In the genomic region with DNA sequence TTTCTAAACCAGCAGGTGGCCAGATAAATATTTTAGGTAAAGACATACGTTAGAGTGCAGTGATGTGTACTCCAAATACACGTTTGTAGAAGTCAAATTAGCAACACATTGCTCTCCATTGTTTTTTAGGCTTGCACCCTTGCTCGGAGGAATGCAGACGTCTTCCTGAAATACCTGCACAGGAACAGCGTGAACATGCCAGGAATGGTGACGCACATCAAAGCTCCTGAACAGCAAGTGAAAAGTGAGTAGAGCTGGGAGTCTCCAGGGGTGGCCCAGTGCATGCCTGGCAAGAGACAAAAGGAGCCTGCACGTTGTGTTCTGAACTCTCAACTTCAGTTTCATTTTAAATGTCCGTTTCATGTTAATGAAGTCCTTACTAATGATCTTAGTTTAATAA, we compare ENCODE assay signal across 26 cellular contexts.
DNase-seq lines count a peak whose midpoint lies in the region; ATAC-seq and TF ChIP-seq lines count a peak whose summit lies in the region.
"Had no signal": no experiment of that assay in that cellular context is flagged by ENCODE, and none has a peak within 500 bp of the region (broad histone marks: within the 10 kb centered on the region; RNA-seq: fewer than 3 reads in every experiment).

No MANE protein-coding gene starts in this region.

- ATAC-seq in HG03159 (IDR thresholded peaks at IDR 0.05; ENCODE audit: unreplicated experiment), result no peak
- ATAC-seq: left lung had no signal

- no peak overlapping the region for H3K27ac Mint-ChIP-seq in MCF 10A (ENCODE audit: low read depth, unreplicated experiment)
- H3K27ac Mint-ChIP-seq: activated T-cell treated with anti-CD3 and anti-CD28 coated beads, Interleukin-2, amount 50 U/mL, for 24 hours; stimulated activated naive CD8-positive, alpha-beta T cell treated with anti-CD3 and anti-CD28 coated beads, Interleukin-15, Interleukin-2, amounts not matched to agents 100 ng/mL and 50 ng/mL, for 24 hours had no signal

- H3K27me3 ChIP-seq in mammary epithelial cell (ENCODE audit: insufficient read depth, low read length) (no peaks in the 10 kb centered on the region), iPS-20b (ENCODE audit: insufficient read depth, low read length) (no peaks in the 10 kb centered on the region)
- H3K27me3 ChIP-seq: left lung, neutrophil, upper lobe of left lung had no signal

- H3K4me3 ChIP-seq in mammary epithelial cell (replicated peaks in 1 of 3; ENCODE audit: insufficient read depth in 1 of 3, low read depth in 2 of 3, low read length in 3 of 3), result no peak overlapping the region
- no peak overlapping the region for H3K4me3 ChIP-seq in iPS-20b (ENCODE audit: low read length)
- H3K4me3 ChIP-seq: left lung, smooth muscle cell, upper lobe of left lung had no signal

- POLR2A ChIA-PET in MCF 10A (lab: Yijun Ruan, JAX), result no interaction called here

- H3K9ac ChIP-seq in mammary epithelial cell (ENCODE audit: insufficient read depth, low read length) (no peak overlapping the region), iPS-20b (ENCODE audit: low read depth, low read length) (0 out of 2 replicates have a peak overlapping the region, but pooled peaks have one; percentile 41)
- H3K9ac ChIP-seq: SK-N-SH had no signal

- no peaks in the 10 kb centered on the region for H3K9me3 ChIP-seq in mammary epithelial cell (replicated peaks; ENCODE audit: insufficient read depth, low read length)
- no peaks in the 10 kb centered on the region for H3K9me3 ChIP-seq in iPS-20b (ENCODE audit: insufficient read depth, low read depth, low read length)
- H3K9me3 ChIP-seq: left lung, neutrophil, SK-N-SH, upper lobe of left lung had no signal

- no peaks in the 10 kb centered on the region for H3K27me3 Mint-ChIP-seq in MCF 10A (ENCODE audit: insufficient read depth, unreplicated experiment)
- H3K27me3 Mint-ChIP-seq: activated T-cell treated with anti-CD3 and anti-CD28 coated beads, Interleukin-2, amount 50 U/mL, for 24 hours; stimulated activated naive CD8-positive, alpha-beta T cell treated with anti-CD3 and anti-CD28 coated beads, Interleukin-15, Interleukin-2, amounts not matched to agents 100 ng/mL and 50 ng/mL, for 24 hours had no signal

- CTCF ChIA-PET in mammary epithelial cell (lab: Charles Lee; ENCODE audit: low non-redundant PET) (no interaction called here), MCF 10A (lab: Yijun Ruan, JAX) (interaction anchor here (0.7 to 2.7 kb wide), 3 partner anchors 10 to 640 kb away, joined by 3 to 10 read pairs (median 4); no protein-coding TSS in a partner anchor)

- TF ChIP-seq CTCF in mammary epithelial cell (conservative IDR thresholded peaks at IDR 0.05 in 1 of 2, IDR thresholded peaks at IDR 0.05 in 1 of 2; ENCODE audit: extremely low read depth in 1 of 2, insufficient read depth in 1 of 2, low read depth in 1 of 2, low read length in 2 of 2) (no peak), MCF 10A (IDR thresholded peaks at IDR 0.05; ENCODE audit: unreplicated experiment) (no peak), VCaP (conservative IDR thresholded peaks at IDR 0.05) (no peak)

- intact Hi-C loops in mammary epithelial cell (cut with micrococcal nuclease), result no loop called here
- intact Hi-C loops in MCF 10A (cut with micrococcal nuclease), result no loop called here

- peaks cover 24% of the 10 kb centered on the region for H3K79me2 ChIP-seq in mammary epithelial cell (ENCODE audit: insufficient read depth, low read length)

- DNase-seq in mammary epithelial cell (peak; percentile 37), MCF 10A (ENCODE audit: unreplicated experiment) (no peak), NCI-H2081 (lab: John Stamatoyannopoulos, UW) (no peak), Kasumi-1 (lab: John Stamatoyannopoulos, UW) (no peak), hippocampal formation (lab: John Stamatoyannopoulos, UW) (no peak)
- DNase-seq: 8988T; activated CD4-positive, CD25-positive, alpha-beta regulatory T cell treated with anti-CD3 and anti-CD28 coated beads, Interleukin-2, amount 50 U/mL, for 72 hours; activated naive CD4-positive, alpha-beta T cell; activated T-cell treated with anti-CD3 and anti-CD28 coated beads, Interleukin-2, amount 50 U/mL, for 24 hours; AML-193; amygdala; DND-41; effector CD8-positive, alpha-beta T cell; KG1; left lung; NCI-H2029; NCI-H345; SK-N-SH; stimulated activated CD4-positive, alpha-beta T cell treated with anti-CD3 and anti-CD28 coated beads, Interleukin-2, amount 100 ng/mL, for 48 hours; upper lobe of left lung had no signal

- H3K4me1 Mint-ChIP-seq in MCF 10A (ENCODE audit: insufficient read depth, unreplicated experiment), result no peaks in the 10 kb centered on the region

- H3K36me3 Mint-ChIP-seq in MCF 10A (ENCODE audit: insufficient read depth, unreplicated experiment), result peaks cover 79% of the 10 kb centered on the region

- H3K4me3 Mint-ChIP-seq in MCF 10A (ENCODE audit: unreplicated experiment), result no peak overlapping the region
- H3K4me3 Mint-ChIP-seq: activated T-cell treated with anti-CD3 and anti-CD28 coated beads, Interleukin-2, amount 50 U/mL, for 24 hours; stimulated activated naive CD8-positive, alpha-beta T cell treated with anti-CD3 and anti-CD28 coated beads, Interleukin-15, Interleukin-2, amounts not matched to agents 100 ng/mL and 50 ng/mL, for 24 hours had no signal

- 13% methylated on average over 7 of the region's 8 CpGs for WGBS in mammary epithelial cell (ENCODE audit: low coverage, missing lambda C conversion rate)

- dilution Hi-C loops in mammary epithelial cell (cut with HindIII; ENCODE audit: low sequenced_read_pairs), result no loop called here

- H3K27ac ChIP-seq in mammary epithelial cell (ENCODE audit: insufficient read depth, low read depth, low read length) (no peak overlapping the region), VCaP (peak overlapping the region; percentile 37; the same call in 1 of the 2 replicates), iPS-20b (ENCODE audit: low read length) (no peak overlapping the region)
- H3K27ac ChIP-seq: left lung, neutrophil, upper lobe of left lung had no signal

- H3K4me2 ChIP-seq in mammary epithelial cell (ENCODE audit: insufficient read depth, low read depth, low read length), result no peak overlapping the region
- H3K4me2 ChIP-seq: SK-N-SH, smooth muscle cell had no signal

- peaks cover 6% of the 10 kb centered on the region for H3K4me1 ChIP-seq in mammary epithelial cell (ENCODE audit: insufficient read depth, low read length)
- H3K4me1 ChIP-seq in iPS-20b (ENCODE audit: insufficient read depth, low read length), result peaks cover 14% of the 10 kb centered on the region
- H3K4me1 ChIP-seq: left lung, upper lobe of left lung had no signal

- no peak overlapping the region for H2AFZ ChIP-seq in mammary epithelial cell (ENCODE audit: low read depth, low read length)

- H3K9me3 Mint-ChIP-seq in MCF 10A (ENCODE audit: unreplicated experiment), result no peaks in the 10 kb centered on the region
- H3K9me3 Mint-ChIP-seq: activated T-cell treated with anti-CD3 and anti-CD28 coated beads, Interleukin-2, amount 50 U/mL, for 24 hours; stimulated activated naive CD8-positive, alpha-beta T cell treated with anti-CD3 and anti-CD28 coated beads, Interleukin-15, Interleukin-2, amounts not matched to agents 100 ng/mL and 50 ng/mL, for 24 hours had no signal

- peaks cover 41% of the 10 kb centered on the region for H3K36me3 ChIP-seq in mammary epithelial cell (ENCODE audit: insufficient read depth, low read length)
- peaks cover 99% of the 10 kb centered on the region for H3K36me3 ChIP-seq in iPS-20b (ENCODE audit: insufficient read depth, low read depth, low read length)

- no peaks in the 10 kb centered on the region for H4K20me1 ChIP-seq in mammary epithelial cell (ENCODE audit: insufficient read depth, low read length)

- no TSS peak for BruUV-seq in mammary epithelial cell (replicated peaks; lab: Mats Ljungman, UMichigan)
- no TSS peak for BruUV-seq in MCF 10A (replicated peaks; lab: Mats Ljungman, UMichigan)

- in situ Hi-C loops in mammary epithelial cell (cut with MboI; ENCODE audit: low sequenced_read_pairs in 2 of 2), result loop anchor here in 1 of 2 donors (25.0 kb wide), 1 partner anchor 387 kb away; no protein-coding TSS in a partner anchor
